In the genomic region with DNA sequence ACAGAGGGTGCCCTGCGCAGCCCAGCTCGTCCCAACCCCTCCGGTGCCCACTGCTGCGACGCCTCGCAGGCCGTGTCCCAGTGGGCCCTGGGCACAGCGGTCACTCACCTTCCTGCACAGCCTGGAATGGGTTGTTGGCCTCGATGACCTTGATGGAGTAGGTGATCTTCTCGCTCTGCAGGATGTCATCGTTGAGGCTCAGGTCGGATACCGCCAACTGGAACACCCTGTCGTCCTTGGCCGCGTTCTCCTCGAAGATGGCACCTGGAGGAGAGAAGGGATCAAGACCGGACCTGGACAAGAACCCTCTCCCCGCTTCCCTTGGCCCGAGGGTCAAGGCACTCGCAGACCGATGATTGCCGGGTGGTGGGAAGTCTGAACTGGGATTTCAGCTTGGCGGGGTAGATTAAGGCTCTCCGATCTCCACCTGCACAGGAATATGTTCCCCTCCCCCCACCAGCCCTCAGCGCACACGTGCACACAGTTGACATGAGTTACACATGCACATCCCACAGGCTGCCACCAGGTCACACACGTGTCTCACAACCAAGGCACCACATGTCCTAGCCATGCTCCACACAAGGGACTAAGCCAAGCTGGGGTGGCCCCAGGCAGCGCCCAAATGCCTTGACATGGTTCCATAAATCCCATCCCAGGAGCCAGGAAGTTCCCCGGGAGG, we compare ENCODE assay signal across 11 cellular contexts. TPM values are rescaled to one million over a fixed set of nuclear protein-coding genes. Genes with fewer than 3 reads are reported as not detected.
DNase-seq lines count a peak whose midpoint lies in the region; ATAC-seq and TF ChIP-seq lines count a peak whose summit lies in the region.
"Had no signal": no experiment of that assay in that cellular context is flagged by ENCODE, and none has a peak within 500 bp of the region (broad histone marks: within the 10 kb centered on the region; RNA-seq: fewer than 3 reads in every experiment).

No MANE protein-coding gene starts in this region.

- no peak for TF ChIP-seq CTCF in BE2C (IDR thresholded peaks at IDR 0.05; ENCODE audit: low read depth, low read length)
- TF ChIP-seq CTCF in GM10266 (IDR thresholded peaks at IDR 0.05; ENCODE audit: control insufficient read depth, insufficient read depth, low read depth, missing control alignments) = no peak
- TF ChIP-seq CTCF in neural crest cell (conservative IDR thresholded peaks at IDR 0.05) = peak; percentile 38

- peaks cover 24% of the 10 kb centered on the region for H3K36me3 ChIP-seq in BE2C
- H3K36me3 ChIP-seq: left lung had no signal

- DNase-seq in BE2C (no peak), GM10266 (ENCODE audit: extremely low spot score) (peak; percentile 50), ecto neural progenitor cell (ENCODE audit: low spot score) (peak; percentile 48), neural crest cell (ENCODE audit: low read depth, low spot score) (no peak), cerebellar nuclear complex (lab: John Stamatoyannopoulos, UW) (no peak), NCI-H1105 treated with DMSO at 0.1 percent for 48 hours (lab: John Stamatoyannopoulos, UW) (no peak)
- DNase-seq: activated CD4-positive, alpha-beta T cell treated with anti-CD3 and anti-CD28 coated beads for 1 hour had no signal

- peak overlapping the region; percentile 89 for H3K4me3 ChIP-seq in BE2C (ENCODE audit: low read depth, low read length)

- no peaks in the 10 kb centered on the region for H3K9me3 Mint-ChIP-seq in neural crest cell
- H3K9me3 Mint-ChIP-seq: stimulated activated effector memory CD8-positive, alpha-beta T cell treated with anti-CD3 and anti-CD28 coated beads, Interleukin-12 subunit alpha, Interleukin-12 subunit beta, amount 100 ng/mL, for 72 hours had no signal

- peaks cover 84% of the 10 kb centered on the region for H3K27me3 Mint-ChIP-seq in neural crest cell (ENCODE audit: low read depth)

- H3K9me3 ChIP-seq in BE2C = peaks cover 3% of the 10 kb centered on the region; the same call in 1 of the 2 replicates
- H3K9me3 ChIP-seq: left lung had no signal

- H3K36me3 Mint-ChIP-seq in neural crest cell (ENCODE audit: low read depth) = no peaks in the 10 kb centered on the region
- H3K36me3 Mint-ChIP-seq: stimulated activated effector memory CD8-positive, alpha-beta T cell treated with anti-CD3 and anti-CD28 coated beads, Interleukin-12 subunit alpha, Interleukin-12 subunit beta, amount 100 ng/mL, for 72 hours had no signal

- H3K27ac Mint-ChIP-seq in neural crest cell (ENCODE audit: unreplicated experiment) = no peak overlapping the region
- H3K27ac Mint-ChIP-seq: stimulated activated effector memory CD8-positive, alpha-beta T cell treated with anti-CD3 and anti-CD28 coated beads, Interleukin-12 subunit alpha, Interleukin-12 subunit beta, amount 100 ng/mL, for 72 hours had no signal

- ATAC-seq in HG03108 (IDR thresholded peaks at IDR 0.05; ENCODE audit: unreplicated experiment) (no peak), HG03135 (IDR thresholded peaks at IDR 0.05; ENCODE audit: unreplicated experiment) (no peak)
- ATAC-seq: stimulated activated effector memory CD8-positive, alpha-beta T cell treated with anti-CD3 and anti-CD28 coated beads, Interleukin-12 subunit alpha, Interleukin-12 subunit beta, amount 100 ng/mL, for 72 hours had no signal

- peaks cover 6% of the 10 kb centered on the region for H3K27me3 ChIP-seq in BE2C

- peaks cover 12% of the 10 kb centered on the region for H3K4me1 Mint-ChIP-seq in neural crest cell

- H3K4me3 Mint-ChIP-seq in neural crest cell = peak overlapping the region; percentile 59
- H3K4me3 Mint-ChIP-seq: stimulated activated effector memory CD8-positive, alpha-beta T cell treated with anti-CD3 and anti-CD28 coated beads, Interleukin-12 subunit alpha, Interleukin-12 subunit beta, amount 100 ng/mL, for 72 hours had no signal

- peaks cover 21% of the 10 kb centered on the region for H3K4me1 ChIP-seq in BE2C

RNA-seq across cellular contexts. Expression of gene GRID1, which starts 2.6 kb away (rescaled TPM):
- 55.8 TPM for polyA plus RNA-seq in BE2C (2012; ENCODE audit: insufficient read depth, insufficient read length, low read depth)
- 1.1 and 1.2 TPM in 2 replicates for total RNA-seq in neural crest cell

Comparison
In these comparisons a context has a peak if more than half of its experiments do, and no peak if none do; other contexts are left out.
1. DNase-seq: peak in GM10266 (single experiment) and ecto neural progenitor cell (single experiment); none in BE2C (single experiment), neural crest cell (single experiment), cerebellar nuclear complex (0 of 2) and NCI-H1105 treated with DMSO at 0.1 percent for 48 hours (single experiment).